In the genomic region with DNA sequence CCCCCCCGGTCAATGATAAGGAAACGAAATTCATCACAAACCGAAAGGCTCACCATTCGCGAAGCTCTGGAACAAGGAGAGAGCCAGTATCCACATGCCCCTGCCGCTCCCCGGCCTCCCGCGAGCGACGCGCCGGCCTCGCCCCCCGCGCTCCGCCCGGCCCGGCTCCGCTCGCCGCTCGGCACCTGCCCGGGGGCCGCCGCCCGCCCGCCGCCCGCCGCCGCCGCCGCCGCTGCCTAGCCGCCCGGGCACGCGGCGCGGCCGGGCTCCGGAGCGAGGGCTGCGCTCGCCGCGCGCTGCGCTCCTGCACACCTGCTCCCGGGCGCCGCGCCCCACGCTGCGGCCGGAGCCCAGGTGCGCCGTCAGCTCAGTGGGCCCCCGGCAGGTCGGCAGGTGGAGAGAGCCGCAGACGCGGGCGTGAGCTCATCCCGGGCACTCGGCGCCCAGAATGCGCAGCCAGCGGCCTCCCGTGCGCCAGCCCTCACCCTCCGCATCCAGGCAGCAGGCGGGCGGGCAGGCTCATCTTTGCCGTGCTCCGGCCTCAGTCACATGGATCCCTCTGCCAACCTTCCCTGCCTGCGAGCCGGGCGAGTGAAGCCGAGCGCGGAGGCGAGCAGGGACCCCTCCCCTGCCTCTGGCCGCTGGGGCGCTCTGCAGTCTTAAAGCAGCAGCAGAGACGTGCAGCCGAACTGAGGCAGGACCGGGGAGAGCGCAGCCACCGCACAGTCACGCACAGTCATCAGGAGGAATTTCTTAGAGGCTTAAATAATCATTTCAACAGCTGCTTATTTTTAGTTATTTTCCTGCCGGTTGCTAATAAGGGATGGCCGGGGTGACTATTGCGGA, we compare ENCODE assay signal across 12 cellular contexts. TPM values are rescaled to one million over a fixed set of nuclear protein-coding genes. Genes with fewer than 3 reads are reported as not detected.
DNase-seq lines count a peak whose midpoint lies in the region; ATAC-seq and TF ChIP-seq lines count a peak whose summit lies in the region.
"Had no signal": no experiment of that assay in that cellular context is flagged by ENCODE, and none has a peak within 500 bp of the region (broad histone marks: within the 10 kb centered on the region; RNA-seq: fewer than 3 reads in every experiment).

Gene DSCAM, minus strand, starts transcription at position 593 of the 846 bp plus-strand sequence. Its CDS starts 497 bp downstream, at position 96.

- POLR2A ChIA-PET in CD4-positive, alpha-beta T cell (lab: Charles Lee): no interaction called here

- H3K36me3 ChIP-seq in adrenal gland (replicated peaks in 1 of 2): no peaks in the 10 kb centered on the region
- H3K36me3 ChIP-seq: heart right ventricle had no signal

- peak within 1 kb of the TSS; percentile 83 to 88 (median 85) for H3K4me3 Mint-ChIP-seq in brain
- no peak within 1 kb of the TSS for H3K4me3 Mint-ChIP-seq in CD4-positive, alpha-beta T cell

- H3K27ac ChIP-seq in CD4-positive, alpha-beta T cell (ENCODE audit: low read depth, low read length): no peak within 1 kb of the TSS
- no peak within 1 kb of the TSS for H3K27ac ChIP-seq in adrenal gland
- H3K27ac ChIP-seq: heart right ventricle had no signal

- WGBS in adrenal gland, 4 donors: 3 to 14% (median 5%) methylated on average over 14 to 95 of the region's 95 CpGs

- TF ChIP-seq POLR2A in adrenal gland (IDR thresholded peaks at IDR 0.05): no peak

- H3K27me3 Mint-ChIP-seq in brain: peaks cover 34% of the 10 kb centered on the region
- H3K27me3 Mint-ChIP-seq in CD4-positive, alpha-beta T cell: peaks cover 68% of the 10 kb centered on the region

- peaks cover 30% of the 10 kb centered on the region for H3K4me1 Mint-ChIP-seq in brain
- H3K4me1 Mint-ChIP-seq in CD4-positive, alpha-beta T cell (ENCODE audit: low read depth): no peaks in the 10 kb centered on the region

- CTCF ChIA-PET in CD4-positive, alpha-beta T cell (lab: Charles Lee): no interaction called here

- H3K9me3 ChIP-seq in CD4-positive, alpha-beta T cell (ENCODE audit: control insufficient read depth, low read length): no peaks in the 10 kb centered on the region
- H3K9me3 ChIP-seq in adrenal gland (replicated peaks in 1 of 3): no peaks in the 10 kb centered on the region
- H3K9me3 ChIP-seq: Caco-2, heart right ventricle had no signal

- peak within 1 kb of the TSS; percentile 81 to 97 (median 86) for H3K27ac Mint-ChIP-seq in brain
- no peak within 1 kb of the TSS for H3K27ac Mint-ChIP-seq in CD4-positive, alpha-beta T cell

- no peak within 1 kb of the TSS for H3K4me3 ChIP-seq in adrenal gland
- H3K4me3 ChIP-seq: heart right ventricle had no signal

- peaks cover 0 to 39% (median 3%) of the 10 kb centered on the region in 5 experiments for H3K9me3 Mint-ChIP-seq in brain
- no peaks in the 10 kb centered on the region for H3K9me3 Mint-ChIP-seq in CD4-positive, alpha-beta T cell

- intact Hi-C loops in CD4-positive, alpha-beta T cell (cut with DNase I, micrococcal nuclease): no loop called here
- intact Hi-C loops in adrenal gland (cut with DNase I): no loop called here

- H3K4me1 ChIP-seq in adrenal gland (replicated peaks in 1 of 2): no peaks in the 10 kb centered on the region
- H3K4me1 ChIP-seq: Caco-2 had no signal

- no peaks in the 10 kb centered on the region for H3K36me3 Mint-ChIP-seq in brain
- H3K36me3 Mint-ChIP-seq in CD4-positive, alpha-beta T cell (ENCODE audit: low read depth): no peaks in the 10 kb centered on the region

- peak; percentile 53 for DNase-seq in DMS153 (lab: John Stamatoyannopoulos, UW)
- peak; percentile 26 for DNase-seq in NCI-H1694 treated with DMSO at 0.1 percent for 48 hours (lab: John Stamatoyannopoulos, UW)
- DNase-seq in left kidney (ENCODE audit: low read depth, low spot score): peak; percentile 83
- DNase-seq in CD4-positive, alpha-beta T cell: no peak
- DNase-seq in activated CD4-positive, CD25-positive, alpha-beta regulatory T cell treated with anti-CD3 and anti-CD28 coated beads, Interleukin-2, amount 50 U/mL, for 72 hours: no peak
- DNase-seq in amniotic stem cell (lab: John Stamatoyannopoulos, UW): no peak
- DNase-seq in adrenal gland: no peak
- DNase-seq: heart right ventricle had no signal

- ATAC-seq in CD4-positive, alpha-beta T cell (ENCODE audit: poor library complexity): no peak
- ATAC-seq: heart right ventricle had no signal

- TF ChIP-seq CTCF in brain (conservative IDR thresholded peaks at IDR 0.05) (no peak), adrenal gland (IDR thresholded peaks at IDR 0.05) (no peak)
- TF ChIP-seq CTCF in CD4-positive, alpha-beta T cell (IDR thresholded peaks at IDR 0.05): no peak

- peaks cover 26% of the 10 kb centered on the region for H3K27me3 ChIP-seq in CD4-positive, alpha-beta T cell (ENCODE audit: control insufficient read depth, insufficient read depth, low read length)
- H3K27me3 ChIP-seq in adrenal gland: peaks cover 29% of the 10 kb centered on the region

RNA-seq across cellular contexts. Expression of gene DSCAM, which starts in this region (rescaled TPM):
- 2.3 TPM for polyA plus RNA-seq in brain (ENCODE audit: insufficient read depth, low read depth, low replicate concordance)
- total RNA-seq in CD4-positive, alpha-beta T cell: not detected
- under 1 TPM in 3 of 8 donors, not detected in 5; 0.06 to 0.08 (median 0.07) TPM for total RNA-seq in adrenal gland
- under 1 TPM; under 0.01 to 0.07 (median 0.03) TPM for polyA plus RNA-seq in adrenal gland
- total RNA-seq: Caco-2, NCI-H460, renal cortical epithelial cell had no signal

Comparison
In these comparisons a context has a peak if more than half of its experiments do, and no peak if none do; other contexts are left out.
1. DNase-seq: peak in DMS153 (single experiment), NCI-H1694 treated with DMSO at 0.1 percent for 48 hours (single experiment) and left kidney (single experiment); none in CD4-positive, alpha-beta T cell (0 of 10), activated CD4-positive, CD25-positive, alpha-beta regulatory T cell treated with anti-CD3 and anti-CD28 coated beads, Interleukin-2, amount 50 U/mL, for 72 hours (single experiment), amniotic stem cell (single experiment) and adrenal gland (0 of 7).